Comparison of ENCODE assay signal across 17 cellular contexts in genomic region chr13:87344176-87344575, GRCh38.
DNase-seq lines count a peak whose midpoint lies in the region; ATAC-seq and TF ChIP-seq lines count a peak whose summit lies in the region.
"Had no signal": no experiment of that assay in that cellular context is flagged by ENCODE, and none has a peak within 500 bp of the region (broad histone marks: within the 10 kb centered on the region; RNA-seq: fewer than 3 reads in every experiment).

No MANE protein-coding gene starts in this region.

- DNase-seq in HT1080 (ENCODE audit: low read depth) = peak; percentile 47
- DNase-seq in RWPE2 (ENCODE audit: low spot score) = no peak
- DNase-seq in foreskin keratinocyte = peak; percentile 4 to 45
- peak; percentile 22 for DNase-seq in renal cortical epithelial cell (ENCODE audit: low read depth)
- DNase-seq in DMS53 treated with DMSO at 0.1 percent for 48 hours (lab: John Stamatoyannopoulos, UW; ENCODE audit: unreplicated experiment) = no peak
- DNase-seq in H4 (ENCODE audit: low spot score) = no peak
- no peak for DNase-seq in GM10248 (ENCODE audit: extremely low spot score)
- DNase-seq: CD4-positive, CD25-positive, alpha-beta regulatory T cell; DMS53; GM23248; MG63; NCI-H1092; NCI-H1694 treated with DMSO at 0.1 percent for 48 hours; NCI-H345; NCI-H526 had no signal

- no peaks in the 10 kb centered on the region for H3K36me3 ChIP-seq in RWPE2 (ENCODE audit: low read depth)
- H3K36me3 ChIP-seq: MG63 had no signal

- H3K4me1 ChIP-seq in RWPE2 (ENCODE audit: insufficient read depth, poor library complexity, severe bottlenecking) (peaks cover 6% of the 10 kb centered on the region), foreskin keratinocyte (no peaks in the 10 kb centered on the region)

- ATAC-seq in RWPE2 (ENCODE audit: low read depth) (peak; percentile 67; the same call in 2 of the 3 replicates), foreskin keratinocyte (no peak)
- ATAC-seq: HepG2 had no signal

- POLR2A ChIA-PET in GM10248 (lab: Yijun Ruan, JAX) = no interaction called here

- TF ChIP-seq CTCF in RWPE2 (IDR thresholded peaks at IDR 0.05; ENCODE audit: poor library complexity, severe bottlenecking) (no peak), foreskin keratinocyte (conservative IDR thresholded peaks at IDR 0.05) (no peak), GM10248 (IDR thresholded peaks at IDR 0.05; ENCODE audit: control extremely low read depth, extremely low read depth, low read depth, missing control alignments) (no peak)

- CTCF ChIA-PET in GM10248 (lab: Yijun Ruan, JAX) = no interaction called here

- H3K9me3 ChIP-seq in RWPE2 (ENCODE audit: severe bottlenecking) = no peaks in the 10 kb centered on the region
- H3K9me3 ChIP-seq: MG63 had no signal

- H3K4me3 ChIP-seq in RWPE2 (ENCODE audit: severe bottlenecking) = no peak overlapping the region
- H3K4me3 ChIP-seq: GM23248, MG63 had no signal

- H3K27ac ChIP-seq in RWPE2 (ENCODE audit: poor library complexity, severe bottlenecking) (no peak overlapping the region), foreskin keratinocyte (no peak overlapping the region)
- H3K27ac ChIP-seq: GM23248, KMS-11 had no signal

- H3K27me3 ChIP-seq in RWPE2 (ENCODE audit: insufficient read depth, poor library complexity, severe bottlenecking) (no peaks in the 10 kb centered on the region), foreskin keratinocyte (no peaks in the 10 kb centered on the region)

Comparison
In these comparisons a context has a peak if more than half of its experiments do, and no peak if none do; other contexts are left out.
1. DNase-seq: peak in HT1080 (single experiment), foreskin keratinocyte (2 of 2) and renal cortical epithelial cell (single experiment); none in RWPE2 (single experiment), DMS53 treated with DMSO at 0.1 percent for 48 hours (single experiment), H4 (single experiment) and GM10248 (single experiment).